22 cellular contexts compared by ENCODE assay signal in the genomic region with DNA sequence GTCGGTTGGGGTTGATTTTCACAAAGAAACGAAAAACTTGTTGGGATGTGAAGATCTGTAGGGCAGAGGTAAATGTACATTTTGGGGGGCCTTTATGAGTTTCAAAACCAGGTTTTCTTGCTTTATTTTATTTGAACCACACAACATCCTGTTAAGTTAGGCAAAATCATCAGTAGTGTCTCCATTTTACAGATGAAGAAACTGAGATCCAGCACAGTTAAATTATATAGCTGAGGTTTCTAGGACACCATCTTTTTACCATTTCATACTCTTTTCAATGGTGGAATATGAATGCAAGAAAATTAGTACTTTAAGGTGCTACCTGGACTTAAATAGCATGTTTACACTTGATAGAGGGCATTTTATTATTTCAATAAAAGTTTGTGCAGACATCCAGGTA.
DNase-seq lines count a peak whose midpoint lies in the region; ATAC-seq, FAIRE-seq and TF ChIP-seq lines count a peak whose summit lies in the region.
"Had no signal": no experiment of that assay in that cellular context is flagged by ENCODE, and none has a peak within 500 bp of the region (broad histone marks: within the 10 kb centered on the region; RNA-seq: fewer than 3 reads in every experiment).

No MANE protein-coding gene starts in this region.

- intact Hi-C loops in K562 (cut with micrococcal nuclease), result loop anchor here (2.0 kb wide), 1 partner anchor 221 kb away; no protein-coding TSS in a partner anchor
- intact Hi-C loops in lower leg skin (cut with DNase I; ENCODE audit: low total_unique reads), result no loop called here

- BruUV-seq in K562 (replicated peaks; lab: Mats Ljungman, UMichigan), result no TSS peak

- no peak for ATAC-seq in activated CD8-positive, alpha-beta memory T cell treated with anti-CD3 and anti-CD28 coated beads, Interleukin-2, amount 10 ng/mL, durations not matched to agents 7 days and 5 days
- no peak for ATAC-seq in K562
- ATAC-seq: CD8-positive, alpha-beta T cell; Panc1 had no signal

- no peak overlapping the region for H3K4me3 Mint-ChIP-seq in activated CD8-positive, alpha-beta memory T cell treated with anti-CD3 and anti-CD28 coated beads, Interleukin-2, amount 10 ng/mL, durations not matched to agents 7 days and 5 days
- H3K4me3 Mint-ChIP-seq in glutamatergic neuron (ENCODE audit: unreplicated experiment), result no peak overlapping the region
- H3K4me3 Mint-ChIP-seq: CD8-positive, alpha-beta T cell had no signal

- FAIRE-seq in K562 (lab: Jason Lieb, UNC), result no peak
- FAIRE-seq: GM12892 had no signal

- H3K4me1 ChIP-seq in HEK293 (ENCODE audit: control insufficient read depth, insufficient read depth, low read length), result peaks cover 8% of the 10 kb centered on the region
- H3K4me1 ChIP-seq in K562 (replicated peaks in 1 of 2; ENCODE audit: control insufficient read depth in 2 of 2, insufficient read depth in 2 of 2, low read length in 2 of 2), result peaks cover 3 to 38% of the 10 kb centered on the region in 2 experiments; a peak in 4 of 5 replicates

- no peaks in the 10 kb centered on the region for H3K9me3 ChIP-seq in HEK293 (ENCODE audit: control insufficient read depth, insufficient read depth, low read depth, low read length)
- no peaks in the 10 kb centered on the region for H3K9me3 ChIP-seq in K562 (replicated peaks; ENCODE audit: control insufficient read depth, insufficient read depth, low read depth, low read length)
- H3K9me3 ChIP-seq: HAP-1 had no signal

- peaks cover 65% of the 10 kb centered on the region for H3K79me2 ChIP-seq in K562 (ENCODE audit: control insufficient read depth, insufficient read depth, low read length)

- POLR2A ChIA-PET in HEK293 (lab: Yijun Ruan, JAX) (no interaction called here), K562 (lab: Yijun Ruan, JAX) (interaction anchor here (1.2 to 1.9 kb wide), 3 partner anchors 10 to 232 kb away, joined by 3 to 8 read pairs (median 7); no protein-coding TSS in a partner anchor)

- H3K27me3 ChIP-seq in K562 (ENCODE audit: control insufficient read depth in 2 of 2, insufficient read depth in 2 of 2, low read length in 2 of 2), result no peaks in the 10 kb centered on the region

- H2AFZ ChIP-seq in K562 (ENCODE audit: low read depth, low read length), result no peak overlapping the region
- H2AFZ ChIP-seq: GM23248 had no signal

- no peaks in the 10 kb centered on the region for H3K9me1 ChIP-seq in K562 (ENCODE audit: control insufficient read depth, insufficient read depth, low read length)

- WGBS in K562 (ENCODE audit: insufficient coverage, low coverage, missing lambda C conversion rate), result 82% methylated on average over 2 of the region's 2 CpGs
- 94 to 97% methylated on average over 2 of the region's 2 CpGs for WGBS in lower leg skin, 2 donors

- H3K4me1 Mint-ChIP-seq in activated CD8-positive, alpha-beta memory T cell treated with anti-CD3 and anti-CD28 coated beads, Interleukin-2, amount 10 ng/mL, durations not matched to agents 7 days and 5 days, result peaks cover 46% of the 10 kb centered on the region
- H3K4me1 Mint-ChIP-seq in glutamatergic neuron (ENCODE audit: low read depth, unreplicated experiment), result peaks cover 56% of the 10 kb centered on the region

- no peak overlapping the region for H3K4me3 ChIP-seq in HEK293 (ENCODE audit: low read depth, low read length)
- H3K4me3 ChIP-seq in K562, result no peak overlapping the region
- no peak overlapping the region for H3K4me3 ChIP-seq in lower leg skin (ENCODE audit: low read depth, poor library complexity, severe bottlenecking)
- H3K4me3 ChIP-seq: GM23248, HAP-1 had no signal

- H3K27me3 Mint-ChIP-seq in activated CD8-positive, alpha-beta memory T cell treated with anti-CD3 and anti-CD28 coated beads, Interleukin-2, amount 10 ng/mL, durations not matched to agents 7 days and 5 days, result no peaks in the 10 kb centered on the region
- H3K27me3 Mint-ChIP-seq in glutamatergic neuron (ENCODE audit: unreplicated experiment), result no peaks in the 10 kb centered on the region

- TF ChIP-seq RAD21 in K562 (CRISPR knock-in tag; conservative IDR thresholded peaks at IDR 0.05 in 1 of 2, IDR thresholded peaks at IDR 0.05 in 1 of 2), result no peak

- no peak overlapping the region for H3K27ac ChIP-seq in HEK293 (ENCODE audit: extremely low read depth, low read depth, low read length)
- H3K27ac ChIP-seq in K562 (ENCODE audit: extremely low read depth, low read depth, low read length), result peak overlapping the region; percentile 75; the same call in 2 of the 3 replicates
- H3K27ac ChIP-seq: GM23248, HL-60 had no signal

- TF ChIP-seq CTCF in HEK293 (tag by site-specific recombination; IDR thresholded peaks at IDR 0.05) (no peak), K562 (IDR thresholded peaks at IDR 0.05 in 2 of 3, conservative IDR thresholded peaks at IDR 0.05 in 1 of 3; ENCODE audit: insufficient read depth in 2 of 3, low read depth in 1 of 3, low read length in 3 of 3) (no peak), glutamatergic neuron (IDR thresholded peaks at IDR 0.05; ENCODE audit: partially characterized antibody, unreplicated experiment) (no peak), lower leg skin (IDR thresholded peaks at IDR 0.05) (no peak)

- in situ Hi-C loops in K562 (cut with MboI), result no loop called here

- H4K20me1 ChIP-seq in K562 (replicated peaks; ENCODE audit: control insufficient read depth, insufficient read depth, low read length), result no peaks in the 10 kb centered on the region

- no peak overlapping the region; a peak in 1 of 4 replicates for H3K9ac ChIP-seq in K562 (ENCODE audit: insufficient read depth in 1 of 2, low read depth in 2 of 2, low read length in 2 of 2)
- H3K9ac ChIP-seq: GM23248 had no signal

- no peaks in the 10 kb centered on the region for H3K36me3 Mint-ChIP-seq in activated CD8-positive, alpha-beta memory T cell treated with anti-CD3 and anti-CD28 coated beads, Interleukin-2, amount 10 ng/mL, durations not matched to agents 7 days and 5 days
- no peaks in the 10 kb centered on the region for H3K36me3 Mint-ChIP-seq in glutamatergic neuron (ENCODE audit: unreplicated experiment)
- H3K36me3 Mint-ChIP-seq: CD8-positive, alpha-beta T cell had no signal

- no peak for DNase-seq in activated CD8-positive, alpha-beta memory T cell treated with anti-CD3 and anti-CD28 coated beads, Interleukin-2, amount 10 ng/mL, durations not matched to agents 7 days and 5 days
- DNase-seq in activated CD8-positive, alpha-beta memory T cell treated with anti-CD3 and anti-CD28 coated beads for 24 hours, result no peak
- no peak for DNase-seq in K562 (ENCODE audit: extremely low read depth in 1 of 4, low spot score in 3 of 4)
- no peak for DNase-seq in glutamatergic neuron
- DNase-seq in NCI-H1092 (lab: John Stamatoyannopoulos, UW), result no peak
- no peak for DNase-seq in lower leg skin (ENCODE audit: low spot score in 2 of 2)
- DNase-seq in NCI-H748 (lab: John Stamatoyannopoulos, UW; ENCODE audit: unreplicated experiment), result no peak
- DNase-seq: AML-193; C1 segment of cervical spinal cord; CD8-positive, alpha-beta T cell; GM23248; KG1; NCI-H1105 treated with DMSO at 0.1 percent for 48 hours; NCI-H226; NCI-H510A treated with DMSO at 0.1 percent for 48 hours; NCI-H774; NK-92 treated with Interleukin-12 subunit alpha and Interleukin-12 subunit beta, amount 100 ng/mL, for 24 hours had no signal

- no peak overlapping the region for H3K4me2 ChIP-seq in K562 (ENCODE audit: insufficient read depth, low read length)

- no peak for TF ChIP-seq EP300 in K562 (IDR thresholded peaks at IDR 0.05; ENCODE audit: low read length)

- no peak for TF ChIP-seq POLR2A in K562 (conservative IDR thresholded peaks at IDR 0.05)
- TF ChIP-seq POLR2A in lower leg skin (IDR thresholded peaks at IDR 0.05), result no peak

- CTCF ChIA-PET in activated CD8-positive, alpha-beta memory T cell treated with anti-CD3 and anti-CD28 coated beads, Interleukin-2, amount 10 ng/mL, durations not matched to agents 7 days and 5 days (lab: Charles Lee), result interaction anchor here (1.8 to 4.6 kb wide), 2 partner anchors 48 to 220 kb away, joined by 5 to 26 read pairs; no protein-coding TSS in a partner anchor
- CTCF ChIA-PET in HEK293 (lab: Yijun Ruan, JAX) (interaction anchor here (0.9 kb wide), 1 partner anchor 221 kb away, joined by 3 read pairs; no protein-coding TSS in a partner anchor), K562 (lab: Yijun Ruan, JAX; ENCODE audit: low intra/inter-chr PET ratio) (interaction anchor here (0.9 kb wide), 1 partner anchor 422 kb away, joined by 4 read pairs; no protein-coding TSS in a partner anchor)

- no peaks in the 10 kb centered on the region for H3K9me3 Mint-ChIP-seq in activated CD8-positive, alpha-beta memory T cell treated with anti-CD3 and anti-CD28 coated beads, Interleukin-2, amount 10 ng/mL, durations not matched to agents 7 days and 5 days (ENCODE audit: low read depth)
- no peaks in the 10 kb centered on the region for H3K9me3 Mint-ChIP-seq in glutamatergic neuron (ENCODE audit: unreplicated experiment)
- H3K9me3 Mint-ChIP-seq: CD8-positive, alpha-beta T cell had no signal

- peak overlapping the region; percentile 82 for H3K27ac Mint-ChIP-seq in activated CD8-positive, alpha-beta memory T cell treated with anti-CD3 and anti-CD28 coated beads, Interleukin-2, amount 10 ng/mL, durations not matched to agents 7 days and 5 days
- peak overlapping the region; percentile 11 for H3K27ac Mint-ChIP-seq in glutamatergic neuron (ENCODE audit: unreplicated experiment)
- H3K27ac Mint-ChIP-seq: CD8-positive, alpha-beta T cell had no signal

- H3K36me3 ChIP-seq in HEK293 (ENCODE audit: control insufficient read depth in 2 of 2, insufficient read depth in 1 of 2, low read length in 2 of 2) (no peaks in the 10 kb centered on the region), K562 (ENCODE audit: control insufficient read depth, insufficient read depth, low read length) (no peaks in the 10 kb centered on the region; the same call in 1 of the 3 replicates)
- H3K36me3 ChIP-seq: HAP-1 had no signal

TF ChIP-seq in HEK293, 187 proteins besides CTCF, POLR2A, EP300 and RAD21 (continues in another document):
- TF ChIP-seq BCL11B (tag by site-specific recombination; IDR thresholded peaks at IDR 0.05; ENCODE audit: low read depth) (no peak), HOXD13 (CRISPR knock-in tag; IDR thresholded peaks at IDR 0.05; ENCODE audit: borderline replicate concordance) (no peak)

TF ChIP-seq in K562, 482 proteins besides CTCF, POLR2A, EP300 and RAD21 (continues in another document):
- TF ChIP-seq TGIF2 (CRISPR knock-in tag; IDR thresholded peaks at IDR 0.05), result no peak
- TF ChIP-seq KDM1A (IDR thresholded peaks at IDR 0.05), result peak; percentile 58 to 78; a peak in 3 of 4 replicates
- peak; percentile 72 for TF ChIP-seq ADNP (tag; IDR thresholded peaks at IDR 0.05)
- TF ChIP-seq CBX3 (IDR thresholded peaks at IDR 0.05; ENCODE audit: borderline replicate concordance in 1 of 2, low read length in 2 of 2), result no peak
- TF ChIP-seq NCOA4 (IDR thresholded peaks at IDR 0.05; ENCODE audit: partially characterized antibody), result no peak
- TF ChIP-seq SMARCA5 (IDR thresholded peaks at IDR 0.05), result 0 out of 2 replicates have a peak, but pooled peaks have one; percentile 45
